21 cellular contexts compared by ENCODE assay signal in the genomic region with DNA sequence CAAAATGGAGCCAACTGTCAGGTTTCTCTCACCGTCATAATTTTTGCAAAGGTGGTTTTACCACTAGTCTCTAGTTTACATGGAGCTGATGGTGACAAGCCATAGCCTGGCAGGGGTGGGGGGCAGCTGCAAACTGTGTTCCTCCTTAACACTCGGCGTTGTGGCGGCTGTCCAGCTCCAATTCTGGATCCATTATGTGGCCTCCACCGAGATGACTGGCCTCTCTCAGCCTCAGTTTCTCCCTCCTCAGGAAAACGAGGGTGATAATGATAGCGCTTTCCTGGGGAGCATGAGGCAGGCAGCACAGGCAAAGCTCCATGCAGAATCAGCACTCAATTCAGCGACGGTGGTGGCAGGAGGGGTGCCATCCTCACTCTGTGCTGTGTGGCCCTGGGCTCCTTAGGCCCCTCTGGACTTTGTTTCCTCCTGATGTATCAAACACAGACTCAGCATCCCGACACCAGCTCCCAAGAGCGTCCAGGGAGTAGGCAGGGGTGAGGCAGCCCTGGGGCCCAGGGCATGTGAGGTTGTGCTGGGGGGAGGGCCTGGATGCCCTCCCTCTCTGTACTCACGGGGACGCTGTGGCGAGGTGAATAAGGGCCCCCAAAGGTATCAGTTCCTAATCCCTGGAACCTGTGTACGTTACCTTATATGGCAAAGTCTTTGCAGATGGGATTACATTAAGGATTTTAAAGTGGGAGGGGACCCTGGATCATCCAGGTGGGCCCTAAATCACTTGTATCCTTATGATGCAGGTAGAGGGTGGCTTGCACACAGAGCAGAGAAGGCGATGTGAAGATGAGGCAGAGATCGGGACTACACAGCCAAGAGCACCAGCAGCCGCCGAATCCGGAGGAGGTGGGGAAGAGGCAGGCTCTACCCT.
"Had no signal": no experiment of that assay in that cellular context is flagged by ENCODE, and none has a peak within 500 bp of the region (broad histone marks: within the 10 kb centered on the region; RNA-seq: fewer than 3 reads in every experiment).

No MANE protein-coding gene starts in this region.

- H3K9me3 Mint-ChIP-seq: memory B cell; naive thymus-derived CD8-positive, alpha-beta T cell; stimulated activated naive B cell treated with anti-CD40 and anti-IgM and Interleukin-4, amounts not matched to agents 10 μg/mL and 1 μg/mL and 100 μg/mL, for 72 hours; type B pancreatic cell had no signal

- H3K4me1 Mint-ChIP-seq: memory B cell had no signal

- H3K9me3 ChIP-seq: prostate gland, stomach, testis, tibial artery had no signal

- H3K9ac ChIP-seq: parathyroid adenoma had no signal

- ATAC-seq: naive thymus-derived CD8-positive, alpha-beta T cell; right cardiac atrium; stimulated activated naive B cell treated with anti-CD40 and anti-IgM and Interleukin-4, amounts not matched to agents 10 μg/mL and 1 μg/mL and 100 μg/mL, for 72 hours had no signal

- DNase-seq: caudate nucleus; cerebellar nuclear complex; cortex of kidney; effector CD4-positive, alpha-beta T cell; naive thymus-derived CD8-positive, alpha-beta T cell; nephron progenitor cell; occipital lobe; right cardiac atrium; small intestine; stimulated activated CD4-positive, alpha-beta T cell treated with anti-CD3 and anti-CD28 coated beads, Interleukin-15, amount 100 ng/mL, for 24 hours; stimulated activated CD4-positive, alpha-beta T cell treated with anti-CD3 and anti-CD28 coated beads, Interleukin-2, amount 100 ng/mL, for 48 hours; stimulated activated naive B cell treated with anti-CD40 and anti-IgM and Interleukin-4, amounts not matched to agents 10 μg/mL and 1 μg/mL and 100 μg/mL, for 72 hours; stomach; testis; tibial artery had no signal

- H3K4me3 Mint-ChIP-seq: memory B cell; naive thymus-derived CD8-positive, alpha-beta T cell; nephron progenitor cell; stimulated activated naive B cell treated with anti-CD40 and anti-IgM and Interleukin-4, amounts not matched to agents 10 μg/mL and 1 μg/mL and 100 μg/mL, for 72 hours; type B pancreatic cell had no signal

- H3K27ac Mint-ChIP-seq: memory B cell; naive thymus-derived CD8-positive, alpha-beta T cell; nephron progenitor cell; stimulated activated naive B cell treated with anti-CD40 and anti-IgM and Interleukin-4, amounts not matched to agents 10 μg/mL and 1 μg/mL and 100 μg/mL, for 72 hours; type B pancreatic cell had no signal

- H3K36me3 Mint-ChIP-seq: memory B cell; naive thymus-derived CD8-positive, alpha-beta T cell; stimulated activated naive B cell treated with anti-CD40 and anti-IgM and Interleukin-4, amounts not matched to agents 10 μg/mL and 1 μg/mL and 100 μg/mL, for 72 hours; type B pancreatic cell had no signal

- H3K4me1 ChIP-seq: parathyroid adenoma, prostate gland, stomach, testis, tibial artery had no signal

- H2AFZ ChIP-seq: parathyroid adenoma had no signal

- H3K27me3 ChIP-seq: testis had no signal

- H3K4me3 ChIP-seq: dorsolateral prefrontal cortex, lung, prostate gland, stomach, testis, tibial artery had no signal

- H3K27ac ChIP-seq: dorsolateral prefrontal cortex, parathyroid adenoma, prostate gland, stomach, testis, tibial artery had no signal

- H3K36me3 ChIP-seq: prostate gland, stomach, tibial artery had no signal
